ENCODE assay signal across 21 cellular contexts in genomic region chr1:113467991-113468390, GRCh38.
"Had no signal": no experiment of that assay in that cellular context is flagged by ENCODE, and none has a peak within 500 bp of the region (broad histone marks: within the 10 kb centered on the region; RNA-seq: fewer than 3 reads in every experiment).

No MANE protein-coding gene starts in this region.

- FAIRE-seq: colon, endothelial cell of umbilical vein, keratinocyte had no signal

- H2AFZ ChIP-seq: hepatocyte had no signal

- H3K27ac ChIP-seq: coronary artery, dorsolateral prefrontal cortex, esophagus muscularis mucosa, foreskin keratinocyte, gastroesophageal sphincter, heart left ventricle, hepatocyte, left lung, lower lobe of right lung had no signal

- H3K4me1 Mint-ChIP-seq: immature natural killer cell had no signal

- H3K27ac Mint-ChIP-seq: immature natural killer cell had no signal

- H3K4me3 ChIP-seq: coronary artery, dorsolateral prefrontal cortex, esophagus muscularis mucosa, gastroesophageal sphincter, heart left ventricle, hepatocyte, left lung, lower lobe of right lung had no signal

- H3K4me1 ChIP-seq: foreskin keratinocyte, heart left ventricle, left lung, lower lobe of right lung had no signal

- H3K4me3 Mint-ChIP-seq: immature natural killer cell had no signal

- ATAC-seq: foreskin keratinocyte, gastroesophageal sphincter, heart left ventricle, left cardiac atrium, left lung, left ventricle myocardium superior, lower lobe of right lung had no signal

- H3K4me2 ChIP-seq: hepatocyte had no signal

- H3K36me3 ChIP-seq: esophagus muscularis mucosa, gastroesophageal sphincter, heart left ventricle, left lung, lower lobe of right lung had no signal

- DNase-seq: dermis blood vessel endothelial cell; dorsolateral prefrontal cortex; effector CD4-positive, alpha-beta T cell; effector memory CD4-positive, alpha-beta T cell; foreskin keratinocyte; heart left ventricle; hypothalamus; immature natural killer cell; left cardiac atrium; left lung; left ventricle myocardium superior; lower lobe of right lung; mesendoderm; midbrain had no signal

- H3K27me3 ChIP-seq: dorsolateral prefrontal cortex, esophagus muscularis mucosa, foreskin keratinocyte, gastroesophageal sphincter, heart left ventricle, hepatocyte, left lung had no signal
